In the genomic region with DNA sequence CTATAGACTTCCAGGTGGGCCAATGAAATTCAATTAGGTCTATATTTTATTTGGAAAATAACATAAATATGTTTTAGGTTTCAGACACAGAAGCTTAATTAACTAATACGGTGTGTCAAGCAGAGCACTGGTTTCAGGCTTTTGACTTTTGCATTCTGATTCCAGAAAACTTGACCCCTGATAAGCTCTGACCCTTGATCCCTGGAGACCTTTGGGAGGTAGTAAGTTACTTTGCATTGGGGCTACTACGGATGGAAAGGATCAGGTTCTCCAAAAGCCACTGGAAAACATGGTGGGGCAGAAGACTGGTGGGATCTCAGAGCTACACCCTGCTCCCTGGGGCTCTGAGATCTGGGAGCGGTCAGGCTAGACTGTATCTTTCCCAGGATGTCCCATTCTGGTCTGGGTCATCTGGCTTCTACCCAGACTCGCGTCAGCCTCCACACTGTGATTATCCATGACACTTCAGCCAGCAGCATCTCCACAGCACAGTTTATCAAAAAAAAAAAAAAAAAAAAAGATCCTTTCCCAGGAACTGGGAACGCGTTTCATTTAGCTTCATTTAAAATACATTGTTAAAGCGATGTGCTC, we compare ENCODE assay signal across 11 cellular contexts. TPM values are rescaled to one million over a fixed set of nuclear protein-coding genes. Genes with fewer than 3 reads are reported as not detected.
DNase-seq lines count a peak whose midpoint lies in the region; ATAC-seq, FAIRE-seq and TF ChIP-seq lines count a peak whose summit lies in the region.
"Had no signal": no experiment of that assay in that cellular context is flagged by ENCODE, and none has a peak within 500 bp of the region (broad histone marks: within the 10 kb centered on the region; RNA-seq: fewer than 3 reads in every experiment).

No MANE protein-coding gene starts in this region.

- H3K4me1 ChIP-seq in spleen: peaks cover 4 to 22% (median 11%) of the 10 kb centered on the region in 6 donors

- no peak for FAIRE-seq in RCC 7860 (lab: Jason Lieb, UNC)
- FAIRE-seq: D721Med had no signal

- no peak for TF ChIP-seq CTCF in HFFc6 (IDR thresholded peaks at IDR 0.05)
- TF ChIP-seq CTCF in spleen (IDR thresholded peaks at IDR 0.05 in 8 of 11, conservative IDR thresholded peaks at IDR 0.05 in 3 of 11): no peak
- no peak for TF ChIP-seq CTCF in natural killer cell (IDR thresholded peaks at IDR 0.05)

- intact Hi-C loops in spleen (cut with DNase I; ENCODE audit: low total_unique reads): no loop called here
- intact Hi-C loops in natural killer cell (cut with micrococcal nuclease): no loop called here

- peak overlapping the region; percentile 64 for H3K4me3 Mint-ChIP-seq in HFFc6
- peak overlapping the region; percentile 68 for H3K4me3 Mint-ChIP-seq in activated T-helper 17 cell treated with anti-CD3 and anti-CD28 coated beads, Interleukin-2, amount 50 U/mL, for 72 hours
- H3K4me3 Mint-ChIP-seq in natural killer cell: no peak overlapping the region

- no peak overlapping the region for H3K4me3 ChIP-seq in spleen

- H3K27me3 ChIP-seq in spleen (replicated peaks in 1 of 7): peaks cover 0 to 30% (median 4%) of the 10 kb centered on the region in 7 donors

- no peak for TF ChIP-seq POLR2A in spleen (IDR thresholded peaks at IDR 0.05)

- H3K27me3 Mint-ChIP-seq in HFFc6 (ENCODE audit: insufficient read depth) (no peaks in the 10 kb centered on the region), natural killer cell (ENCODE audit: low read depth in 2 of 2) (peaks cover 29 to 59% of the 10 kb centered on the region in 2 donors)
- H3K27me3 Mint-ChIP-seq in activated T-helper 17 cell treated with anti-CD3 and anti-CD28 coated beads, Interleukin-2, amount 50 U/mL, for 72 hours: peaks cover 9% of the 10 kb centered on the region

- H3K9me3 ChIP-seq in spleen: no peaks in the 10 kb centered on the region

- no peaks in the 10 kb centered on the region for H3K36me3 ChIP-seq in spleen

- H3K4me1 Mint-ChIP-seq in HFFc6 (ENCODE audit: low read depth): peaks cover 80% of the 10 kb centered on the region
- H3K4me1 Mint-ChIP-seq in activated T-helper 17 cell treated with anti-CD3 and anti-CD28 coated beads, Interleukin-2, amount 50 U/mL, for 72 hours: peaks cover 16% of the 10 kb centered on the region
- H3K4me1 Mint-ChIP-seq in natural killer cell: peaks cover 12 to 13% of the 10 kb centered on the region in 2 donors

- H3K27ac Mint-ChIP-seq in HFFc6 (peak overlapping the region; percentile 82), natural killer cell (no peak overlapping the region)
- H3K27ac Mint-ChIP-seq in activated T-helper 17 cell treated with anti-CD3 and anti-CD28 coated beads, Interleukin-2, amount 50 U/mL, for 72 hours: no peak overlapping the region

- no peak for ATAC-seq in activated T-helper 17 cell treated with anti-CD3 and anti-CD28 coated beads, Interleukin-2, amount 50 U/mL, for 72 hours (replicated peaks)
- ATAC-seq in GM19324 (IDR thresholded peaks at IDR 0.05; ENCODE audit: low FRiP score, unreplicated experiment) (no peak), natural killer cell (no peak)

- DNase-seq in HFFc6 (no peak), islet precursor cell (peak; percentile 46), spleen (no peak), NCI-H1694 treated with DMSO at 0.1 percent for 48 hours (lab: John Stamatoyannopoulos, UW) (no peak), RCC 7860 (ENCODE audit: low spot score) (no peak), natural killer cell (no peak)
- DNase-seq: NCI-H1092 had no signal

- 31 to 44% (median 42%) methylated on average over 8 of the region's 8 CpGs for WGBS in spleen, 5 donors

- H3K9me3 Mint-ChIP-seq in HFFc6: no peaks in the 10 kb centered on the region
- no peaks in the 10 kb centered on the region for H3K9me3 Mint-ChIP-seq in activated T-helper 17 cell treated with anti-CD3 and anti-CD28 coated beads, Interleukin-2, amount 50 U/mL, for 72 hours
- no peaks in the 10 kb centered on the region for H3K9me3 Mint-ChIP-seq in natural killer cell
- H3K9me3 Mint-ChIP-seq: T-helper 1 cell treated with Interleukin-12 subunit alpha and Interleukin-12 subunit beta and Interleukin-4 antibody, amounts not matched to agents 30 μg/mL and 1 μg/mL, for 36 hours had no signal

- H3K27ac ChIP-seq in spleen: peak overlapping the region in 6 of 8 donors; percentile 13 to 64 (median 63)

- H3K36me3 Mint-ChIP-seq in HFFc6 (ENCODE audit: low read depth) (no peaks in the 10 kb centered on the region), natural killer cell (no peaks in the 10 kb centered on the region)
- H3K36me3 Mint-ChIP-seq in activated T-helper 17 cell treated with anti-CD3 and anti-CD28 coated beads, Interleukin-2, amount 50 U/mL, for 72 hours (ENCODE audit: low read depth): no peaks in the 10 kb centered on the region

RNA-seq across cellular contexts. Expression of a gene that starts 17.9 kb away (rescaled TPM):
- 100 to 1,000 TPM; 217 to 417 (median 356) TPM for total RNA-seq in HFFc6 (2021; fragmentation: NEBNext Ultra II Directional; extraction: Animal tissue kit (Norgen Biotek cat#: 25700))
- total RNA-seq in activated T-helper 17 cell treated with anti-CD3 and anti-CD28 coated beads, Interleukin-2, amount 50 U/mL, for 72 hours: 10 to 100 TPM; 36.7 to 60.2 TPM
- total RNA-seq in spleen (100 to 1,000 TPM in 2 of 7 donors, 10 to 100 TPM in 5; 52.6 to 170 (median 82.4) TPM), natural killer cell (1 to 10 TPM; 3.8 to 4.3 (median 4.2) TPM)
- polyA plus RNA-seq in spleen: 10 to 100 TPM in 1 of 3 donors, 1 to 10 TPM in 2; 4.9 to 11.1 (median 6.8) TPM

Comparison
In these comparisons a context has a peak if more than half of its experiments do, and no peak if none do; other contexts are left out.
1. RNA of a gene that starts 17.9 kb away (total RNA-seq): 217 to 417 TPM in HFFc6, 52.6 to 170 TPM in spleen and 36.7 to 60.2 TPM in activated T-helper 17 cell treated with anti-CD3 and anti-CD28 coated beads, Interleukin-2, amount 50 U/mL, for 72 hours; 3.8 to 4.3 TPM in natural killer cell; every median in the first group is over 4 times any median in the second.